In the genomic region with DNA sequence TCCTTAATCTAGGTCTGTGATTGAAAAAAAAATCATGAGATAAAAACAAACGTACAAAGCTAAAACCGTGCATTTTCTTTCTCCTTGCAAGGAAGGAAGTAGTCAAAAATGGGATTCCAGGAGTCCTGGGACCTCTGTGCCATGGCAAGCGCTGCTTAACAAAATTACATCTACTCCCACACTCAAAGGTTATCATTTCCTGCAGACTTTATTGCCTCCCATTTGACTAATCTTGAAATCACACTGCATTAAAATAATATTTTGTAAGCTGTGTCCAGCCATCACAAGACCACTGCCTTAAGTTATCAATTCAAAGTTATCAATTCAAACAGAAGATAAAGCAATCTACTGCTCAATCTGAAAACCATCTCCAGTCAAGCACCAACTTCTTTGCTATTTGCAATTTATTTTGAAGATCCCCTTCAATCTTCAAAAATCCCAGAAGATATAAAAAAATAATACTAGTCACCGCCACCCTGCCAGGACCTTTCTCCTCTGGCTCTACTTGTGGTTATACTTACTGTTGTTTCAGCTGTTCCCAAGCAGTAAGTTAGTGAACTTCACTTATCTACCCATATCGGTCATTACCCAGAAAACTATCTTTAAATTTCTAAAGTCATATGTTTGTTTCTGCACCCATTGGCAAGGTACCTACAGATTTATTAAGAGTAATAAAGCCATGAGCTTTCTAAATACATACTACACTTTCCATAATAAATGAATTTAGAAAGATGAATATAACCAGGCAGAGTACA, we compare ENCODE assay signal across 17 cellular contexts. TPM values are rescaled to one million over a fixed set of nuclear protein-coding genes. Genes with fewer than 3 reads are reported as not detected.
DNase-seq lines count a peak whose midpoint lies in the region; ATAC-seq, FAIRE-seq and TF ChIP-seq lines count a peak whose summit lies in the region.
"Had no signal": no experiment of that assay in that cellular context is flagged by ENCODE, and none has a peak within 500 bp of the region (broad histone marks: within the 10 kb centered on the region; RNA-seq: fewer than 3 reads in every experiment).

No MANE protein-coding gene starts in this region.

- peaks cover 72% of the 10 kb centered on the region for H3K36me3 ChIP-seq in HUES48 (ENCODE audit: control insufficient read depth, insufficient read depth, low read length)
- H3K36me3 ChIP-seq in endothelial cell of umbilical vein (ENCODE audit: control insufficient read depth in 2 of 2, extremely low read depth in 1 of 2, insufficient read depth in 2 of 2, low read length in 2 of 2), result peaks cover 21 to 32% of the 10 kb centered on the region in 2 experiments

- peaks cover 20% of the 10 kb centered on the region for H3K4me1 ChIP-seq in HUES48 (ENCODE audit: control insufficient read depth, insufficient read depth, low read length)
- peaks cover 20% of the 10 kb centered on the region for H3K4me1 ChIP-seq in endothelial cell of umbilical vein (ENCODE audit: control insufficient read depth, extremely low read depth, insufficient read depth, low read length)

- no peak overlapping the region for H3K9ac ChIP-seq in HUES48 (ENCODE audit: low read depth, low read length)
- H3K9ac ChIP-seq in endothelial cell of umbilical vein (replicated peaks; ENCODE audit: extremely low read depth, insufficient read depth, low read length), result no peak overlapping the region

- H3K9me3 Mint-ChIP-seq in activated T-helper 2 cell treated with anti-CD3 and anti-CD28 coated beads, Interferon-gamma antibody, Interleukin-2, Interleukin-4, amounts not matched to agents 10 μg/mL and 5 μg/mL and 100 μg/mL, durations not matched to agents 14 hours and 24 hours and 36 hours, result no peaks in the 10 kb centered on the region
- no peaks in the 10 kb centered on the region for H3K9me3 Mint-ChIP-seq in Calu3 (ENCODE audit: low read depth, unreplicated experiment)
- H3K9me3 Mint-ChIP-seq: type B pancreatic cell had no signal

- no peak overlapping the region for H3K4me3 Mint-ChIP-seq in activated T-helper 2 cell treated with anti-CD3 and anti-CD28 coated beads, Interferon-gamma antibody, Interleukin-2, Interleukin-4, amounts not matched to agents 10 μg/mL and 5 μg/mL and 100 μg/mL, durations not matched to agents 14 hours and 24 hours and 36 hours (ENCODE audit: low read depth)
- no peak overlapping the region for H3K4me3 Mint-ChIP-seq in Calu3 (ENCODE audit: low read depth, unreplicated experiment)
- H3K4me3 Mint-ChIP-seq: activated CD4-positive, alpha-beta T cell treated with anti-CD3 and anti-CD28 coated beads for 36 hours; type B pancreatic cell had no signal

- intact Hi-C loops in activated T-helper 2 cell treated with anti-CD3 and anti-CD28 coated beads, Interferon-gamma antibody, Interleukin-2, Interleukin-4, amounts not matched to agents 10 μg/mL and 5 μg/mL and 100 μg/mL, durations not matched to agents 14 hours and 24 hours and 36 hours (cut with micrococcal nuclease), result loop anchor here (10.0 kb wide), 1 partner anchor 58 kb away; no protein-coding TSS in a partner anchor
- intact Hi-C loops in endothelial cell of umbilical vein (cut with micrococcal nuclease) (loop anchor here (10.0 kb wide), 1 partner anchor 318 kb away; no protein-coding TSS in a partner anchor), Calu3 (cut with micrococcal nuclease; ENCODE audit: unreplicated experiment) (no loop called here)

- DNase-seq in activated T-helper 2 cell treated with anti-CD3 and anti-CD28 coated beads, Interferon-gamma antibody, Interleukin-2, Interleukin-4, amounts not matched to agents 10 μg/mL and 5 μg/mL and 100 μg/mL, durations not matched to agents 14 hours and 24 hours and 36 hours (ENCODE audit: low spot score), result no peak
- DNase-seq in endothelial cell of umbilical vein (ENCODE audit: low read depth, low spot score), result peak; percentile 68
- peak; percentile 2 for DNase-seq in skeletal muscle cell (ENCODE audit: low read depth)
- no peak for DNase-seq in Calu3
- DNase-seq: activated CD4-positive, alpha-beta T cell treated with anti-CD3 and anti-CD28 coated beads for 36 hours; NCI-H446 treated with DMSO at 0.1 percent for 48 hours; Right ventricle myocardium superior; stimulated activated CD4-positive, alpha-beta T cell treated with anti-CD3 and anti-CD28 coated beads, Interleukin-12 subunit alpha, Interleukin-12 subunit beta, amount 100 ng/mL, for 4 hours; stimulated activated CD4-positive, alpha-beta T cell treated with anti-CD3 and anti-CD28 coated beads, Interleukin-4, amount 100 ng/mL, for 4 hours; stomach had no signal

- no peaks in the 10 kb centered on the region for H4K20me1 ChIP-seq in endothelial cell of umbilical vein (replicated peaks; ENCODE audit: control insufficient read depth, extremely low read depth, insufficient read depth, low read length)

- H3K4me3 ChIP-seq in HUES48 (ENCODE audit: low read depth, low read length), result no peak overlapping the region
- no peak overlapping the region for H3K4me3 ChIP-seq in endothelial cell of umbilical vein (replicated peaks in 1 of 3; ENCODE audit: insufficient read depth in 1 of 3, low read depth in 1 of 3, low read length in 3 of 3)
- no peak overlapping the region for H3K4me3 ChIP-seq in skeletal muscle cell (ENCODE audit: low read depth, low read length)
- H3K4me3 ChIP-seq: cardiac muscle cell, stomach had no signal

- no peak overlapping the region for H3K4me2 ChIP-seq in endothelial cell of umbilical vein (ENCODE audit: insufficient read depth, low read length)

- H3K79me2 ChIP-seq in endothelial cell of umbilical vein (ENCODE audit: control insufficient read depth, insufficient read depth, low read length), result peaks cover 16% of the 10 kb centered on the region

- no peaks in the 10 kb centered on the region for H3K9me3 ChIP-seq in HUES48 (ENCODE audit: control insufficient read depth, insufficient read depth, low read length)
- H3K9me3 ChIP-seq in endothelial cell of umbilical vein (replicated peaks; ENCODE audit: control insufficient read depth, insufficient read depth, low read length), result no peaks in the 10 kb centered on the region
- H3K9me3 ChIP-seq: stomach had no signal

- POLR2A ChIA-PET in endothelial cell of umbilical vein (lab: Charles Lee), result no interaction called here

- FAIRE-seq in endothelial cell of umbilical vein (lab: Jason Lieb, UNC), result peak; percentile 66
- FAIRE-seq: frontal cortex had no signal

- CTCF ChIA-PET in endothelial cell of umbilical vein (lab: Charles Lee) (interaction anchor here (1.4 to 2.2 kb wide), 3 partner anchors 15 to 75 kb away, joined by 3 to 8 read pairs (median 4); partner anchors contain the start of gene USP48), Calu3 (lab: Charles Lee) (no interaction called here)

- H3K9me1 ChIP-seq in endothelial cell of umbilical vein (replicated peaks; ENCODE audit: control insufficient read depth, extremely low read depth, insufficient read depth, low read length), result no peaks in the 10 kb centered on the region

- H2AFZ ChIP-seq in endothelial cell of umbilical vein (ENCODE audit: low read depth, low read length), result no peak overlapping the region

- TF ChIP-seq CTCF in endothelial cell of umbilical vein (IDR thresholded peaks at IDR 0.05; ENCODE audit: extremely low read depth in 1 of 2, insufficient read depth in 1 of 2, low read depth in 1 of 2, low read length in 2 of 2) (no peak), Calu3 (IDR thresholded peaks at IDR 0.05; ENCODE audit: unreplicated experiment) (no peak)

- dilution Hi-C loops in endothelial cell of umbilical vein (cut with MboI; ENCODE audit: extremely low pct_ligation_motif_present, low sequenced_read_pairs), result no loop called here

- ATAC-seq in GM18519 (IDR thresholded peaks at IDR 0.05; ENCODE audit: low FRiP score, unreplicated experiment) (no peak), GM19463 (IDR thresholded peaks at IDR 0.05; ENCODE audit: unreplicated experiment) (no peak), GM19455 (IDR thresholded peaks at IDR 0.05; ENCODE audit: unreplicated experiment) (no peak)
- ATAC-seq: activated CD4-positive, alpha-beta T cell treated with anti-CD3 and anti-CD28 coated beads for 36 hours had no signal

- BruUV-seq in endothelial cell of umbilical vein (replicated peaks; lab: Mats Ljungman, UMichigan) (no TSS peak), Calu3 (replicated peaks; lab: Mats Ljungman, UMichigan) (no TSS peak)

- peaks cover 9% of the 10 kb centered on the region for H3K4me1 Mint-ChIP-seq in activated T-helper 2 cell treated with anti-CD3 and anti-CD28 coated beads, Interferon-gamma antibody, Interleukin-2, Interleukin-4, amounts not matched to agents 10 μg/mL and 5 μg/mL and 100 μg/mL, durations not matched to agents 14 hours and 24 hours and 36 hours (ENCODE audit: low read depth)
- H3K4me1 Mint-ChIP-seq in Calu3 (ENCODE audit: low read depth, unreplicated experiment), result no peaks in the 10 kb centered on the region

- no peak for TF ChIP-seq POLR2A in endothelial cell of umbilical vein (IDR thresholded peaks at IDR 0.05; ENCODE audit: low read depth, low read length)

- H3K27me3 ChIP-seq in HUES48 (ENCODE audit: control insufficient read depth, insufficient read depth, low read length) (no peaks in the 10 kb centered on the region), endothelial cell of umbilical vein (ENCODE audit: control insufficient read depth in 2 of 2, insufficient read depth in 2 of 2, low read length in 2 of 2) (no peaks in the 10 kb centered on the region)
- H3K27me3 ChIP-seq: cardiac muscle cell, stomach had no signal

- H3K27ac ChIP-seq in HUES48 (ENCODE audit: low read depth, low read length), result peak overlapping the region; percentile 48
- H3K27ac ChIP-seq in endothelial cell of umbilical vein (ENCODE audit: insufficient read depth, low read depth, low read length), result no peak overlapping the region
- H3K27ac ChIP-seq: cardiac muscle cell, stomach had no signal

- peaks cover 73% of the 10 kb centered on the region for H3K36me3 Mint-ChIP-seq in activated T-helper 2 cell treated with anti-CD3 and anti-CD28 coated beads, Interferon-gamma antibody, Interleukin-2, Interleukin-4, amounts not matched to agents 10 μg/mL and 5 μg/mL and 100 μg/mL, durations not matched to agents 14 hours and 24 hours and 36 hours (ENCODE audit: low read depth)
- H3K36me3 Mint-ChIP-seq in Calu3 (ENCODE audit: insufficient read depth, unreplicated experiment), result peaks cover 24% of the 10 kb centered on the region

- H3K27me3 Mint-ChIP-seq in activated T-helper 2 cell treated with anti-CD3 and anti-CD28 coated beads, Interferon-gamma antibody, Interleukin-2, Interleukin-4, amounts not matched to agents 10 μg/mL and 5 μg/mL and 100 μg/mL, durations not matched to agents 14 hours and 24 hours and 36 hours (ENCODE audit: low read depth), result no peaks in the 10 kb centered on the region
- no peaks in the 10 kb centered on the region for H3K27me3 Mint-ChIP-seq in Calu3 (ENCODE audit: unreplicated experiment)
- H3K27me3 Mint-ChIP-seq: activated CD4-positive, alpha-beta T cell treated with anti-CD3 and anti-CD28 coated beads for 36 hours; type B pancreatic cell had no signal

- peak overlapping the region; percentile 12 for H3K27ac Mint-ChIP-seq in activated T-helper 2 cell treated with anti-CD3 and anti-CD28 coated beads, Interferon-gamma antibody, Interleukin-2, Interleukin-4, amounts not matched to agents 10 μg/mL and 5 μg/mL and 100 μg/mL, durations not matched to agents 14 hours and 24 hours and 36 hours
- no peak overlapping the region for H3K27ac Mint-ChIP-seq in Calu3 (ENCODE audit: unreplicated experiment)
- H3K27ac Mint-ChIP-seq: activated CD4-positive, alpha-beta T cell treated with anti-CD3 and anti-CD28 coated beads for 36 hours; type B pancreatic cell had no signal

RNA-seq across cellular contexts. Expression of gene RAP1GAP, which starts 38.1 kb away (rescaled TPM):
- 0.46 TPM in 2 replicates for total RNA-seq in activated T-helper 2 cell treated with anti-CD3 and anti-CD28 coated beads, Interferon-gamma antibody, Interleukin-2, Interleukin-4, amounts not matched to agents 10 μg/mL and 5 μg/mL and 100 μg/mL, durations not matched to agents 14 hours and 24 hours and 36 hours
- total RNA-seq in endothelial cell of umbilical vein (0.20 TPM in 1 of 2 replicates, not detected in the other), Calu3 (2022) (23.8 and 26.8 TPM in 2 replicates)
- polyA plus RNA-seq in endothelial cell of umbilical vein, result 0.07 and 1.4 TPM in 2 replicates
- polyA plus RNA-seq in endothelial cell of umbilical vein (2011; cell fraction: cytosol; rRNA removed), result 0.03 and 0.11 TPM in 2 replicates
- 0.25 and 0.34 TPM in 2 replicates for polyA plus RNA-seq in endothelial cell of umbilical vein (2011; cell fraction: nucleus; rRNA removed)
- 0.08 and 0.65 TPM in 2 replicates for polyA plus RNA-seq in endothelial cell of umbilical vein (2012)
- 1.0 and 2.8 TPM in 2 replicates for polyA minus RNA-seq in endothelial cell of umbilical vein
- polyA minus RNA-seq in endothelial cell of umbilical vein (2011; cell fraction: cytosol; rRNA and poly(A)+ RNA removed), result 7.0 TPM
- 0.43 TPM in 1 of 2 replicates, not detected in the other for polyA minus RNA-seq in endothelial cell of umbilical vein (2011; cell fraction: nucleus; rRNA and poly(A)+ RNA removed)

Comparison
In these comparisons a context has a peak if more than half of its experiments do, and no peak if none do; other contexts are left out.
1. DNase-seq: peak in endothelial cell of umbilical vein (single experiment) and skeletal muscle cell (single experiment); none in activated T-helper 2 cell treated with anti-CD3 and anti-CD28 coated beads, Interferon-gamma antibody, Interleukin-2, Interleukin-4, amounts not matched to agents 10 μg/mL and 5 μg/mL and 100 μg/mL, durations not matched to agents 14 hours and 24 hours and 36 hours (single experiment) and Calu3 (single experiment).
2. RNA of gene RAP1GAP, which starts 38.1 kb away (total RNA-seq): 23.8 to 26.8 TPM in Calu3; 0.46 TPM in activated T-helper 2 cell treated with anti-CD3 and anti-CD28 coated beads, Interferon-gamma antibody, Interleukin-2, Interleukin-4, amounts not matched to agents 10 μg/mL and 5 μg/mL and 100 μg/mL, durations not matched to agents 14 hours and 24 hours and 36 hours and 0.20 TPM in endothelial cell of umbilical vein; every median in the first group is over 10 times any median in the second.